ENCODE assay signal across 1 cellular context in the genomic region with DNA sequence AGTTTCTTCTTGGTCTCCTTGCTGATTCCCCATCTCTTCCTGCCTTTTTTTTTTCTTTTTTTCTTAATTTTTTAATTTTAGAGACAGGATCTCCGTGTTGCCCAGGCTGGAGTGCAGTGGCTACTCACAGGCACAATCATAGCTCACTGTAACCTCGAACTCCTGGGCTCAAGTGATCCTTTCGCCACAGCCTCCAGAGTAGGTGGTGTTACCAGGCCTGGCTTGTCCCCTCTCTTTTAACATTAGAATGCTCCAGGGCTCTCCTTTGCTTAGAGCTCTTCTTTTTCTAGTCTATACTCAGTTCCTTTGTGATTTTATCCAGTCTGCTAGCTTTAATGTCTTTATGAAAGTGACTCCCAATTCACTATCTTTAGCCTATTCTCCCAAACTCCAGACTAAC.
TF ChIP-seq lines count a peak whose summit lies in the region.

No MANE protein-coding gene starts in this region.

TF ChIP-seq in WTC11, 78 proteins besides CTCF, POLR2A, EP300 and RAD21 (continued from another document):
- TF ChIP-seq GABPB1 (CRISPR knock-in tag; IDR thresholded peaks at IDR 0.05), result no peak
- TF ChIP-seq NFYB (CRISPR knock-in tag; conservative IDR thresholded peaks at IDR 0.05; ENCODE audit: low read depth), result no peak
- TF ChIP-seq, protein P1, sequence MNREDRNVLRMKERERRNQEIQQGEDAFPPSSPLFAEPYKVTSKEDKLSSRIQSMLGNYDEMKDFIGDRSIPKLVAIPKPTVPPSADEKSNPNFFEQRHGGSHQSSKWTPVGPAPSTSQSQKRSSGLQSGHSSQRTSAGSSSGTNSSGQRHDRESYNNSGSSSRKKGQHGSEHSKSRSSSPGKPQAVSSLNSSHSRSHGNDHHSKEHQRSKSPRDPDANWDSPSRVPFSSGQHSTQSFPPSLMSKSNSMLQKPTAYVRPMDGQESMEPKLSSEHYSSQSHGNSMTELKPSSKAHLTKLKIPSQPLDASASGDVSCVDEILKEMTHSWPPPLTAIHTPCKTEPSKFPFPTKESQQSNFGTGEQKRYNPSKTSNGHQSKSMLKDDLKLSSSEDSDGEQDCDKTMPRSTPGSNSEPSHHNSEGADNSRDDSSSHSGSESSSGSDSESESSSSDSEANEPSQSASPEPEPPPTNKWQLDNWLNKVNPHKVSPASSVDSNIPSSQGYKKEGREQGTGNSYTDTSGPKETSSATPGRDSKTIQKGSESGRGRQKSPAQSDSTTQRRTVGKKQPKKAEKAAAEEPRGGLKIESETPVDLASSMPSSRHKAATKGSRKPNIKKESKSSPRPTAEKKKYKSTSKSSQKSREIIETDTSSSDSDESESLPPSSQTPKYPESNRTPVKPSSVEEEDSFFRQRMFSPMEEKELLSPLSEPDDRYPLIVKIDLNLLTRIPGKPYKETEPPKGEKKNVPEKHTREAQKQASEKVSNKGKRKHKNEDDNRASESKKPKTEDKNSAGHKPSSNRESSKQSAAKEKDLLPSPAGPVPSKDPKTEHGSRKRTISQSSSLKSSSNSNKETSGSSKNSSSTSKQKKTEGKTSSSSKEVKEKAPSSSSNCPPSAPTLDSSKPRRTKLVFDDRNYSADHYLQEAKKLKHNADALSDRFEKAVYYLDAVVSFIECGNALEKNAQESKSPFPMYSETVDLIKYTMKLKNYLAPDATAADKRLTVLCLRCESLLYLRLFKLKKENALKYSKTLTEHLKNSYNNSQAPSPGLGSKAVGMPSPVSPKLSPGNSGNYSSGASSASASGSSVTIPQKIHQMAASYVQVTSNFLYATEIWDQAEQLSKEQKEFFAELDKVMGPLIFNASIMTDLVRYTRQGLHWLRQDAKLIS (CRISPR knock-in tag; IDR thresholded peaks at IDR 0.05; ENCODE audit: borderline replicate concordance), result no peak
- TF ChIP-seq ZNF263 (CRISPR knock-in tag; IDR thresholded peaks at IDR 0.05; ENCODE audit: low read depth), result no peak
- TF ChIP-seq ESRRA (CRISPR knock-in tag; IDR thresholded peaks at IDR 0.05; ENCODE audit: borderline replicate concordance), result no peak
- no peak for TF ChIP-seq FOXP1 (CRISPR knock-in tag; IDR thresholded peaks at IDR 0.05; ENCODE audit: borderline replicate concordance)
- no peak for TF ChIP-seq RELA (CRISPR knock-in tag; IDR thresholded peaks at IDR 0.05; ENCODE audit: borderline replicate concordance)
- no peak for TF ChIP-seq EMX1 (CRISPR knock-in tag; IDR thresholded peaks at IDR 0.05)
